In the genomic region with DNA sequence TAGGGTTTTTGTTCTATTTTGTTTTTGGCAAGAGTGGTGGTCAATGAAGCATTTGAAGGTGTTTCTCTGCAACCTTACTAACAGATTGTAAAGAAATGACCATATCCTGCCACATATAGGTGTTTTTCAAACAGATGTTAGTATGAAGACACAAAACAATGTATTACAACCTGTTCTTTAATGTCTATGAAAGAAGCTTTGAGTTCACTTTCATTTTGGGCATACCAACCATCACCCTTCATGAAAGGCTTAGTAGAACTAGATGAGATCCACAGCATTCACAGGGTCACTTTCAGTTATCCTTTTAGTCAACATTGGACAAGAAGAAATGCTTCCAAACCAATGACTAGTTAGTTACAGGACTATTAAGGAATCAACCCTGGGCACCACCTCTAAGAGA, we compare ENCODE assay signal across 22 cellular contexts.
A peak's percentile ranks its signal among the peaks of the same experiment; 100 is the strongest.
DNase-seq lines count a peak whose midpoint lies in the region; ATAC-seq and TF ChIP-seq lines count a peak whose summit lies in the region.
"Had no signal": no experiment of that assay in that cellular context is flagged by ENCODE, and none has a peak within 500 bp of the region (broad histone marks: within the 10 kb centered on the region; RNA-seq: fewer than 3 reads in every experiment).

No MANE protein-coding gene starts in this region.

- peaks cover 0 to 2% (median 0%) of the 10 kb centered on the region in 3 donors for H3K36me3 ChIP-seq in tibial nerve
- H3K36me3 ChIP-seq: cardiac muscle cell, pancreas, right lobe of liver, uterus had no signal

- DNase-seq in ACHN (peak; percentile 9), DMS 273 (lab: John Stamatoyannopoulos, UW; ENCODE audit: unreplicated experiment) (no peak), tibial nerve (ENCODE audit: low spot score in 2 of 2) (no peak)
- DNase-seq: activated CD4-positive, alpha-beta T cell treated with anti-CD3 and anti-CD28 coated beads, Interleukin-2, amount 50 U/mL, for 1 hour; amniotic stem cell; C1 segment of cervical spinal cord; dermis blood vessel endothelial cell; MV-4-11; NCI-H187 treated with DMSO at 0.1 percent for 48 hours; NCI-H2227 treated with DMSO at 0.1 percent for 48 hours; NCI-H82; pancreas; right lobe of liver; uterus had no signal

- no peaks in the 10 kb centered on the region for H3K27me3 ChIP-seq in tibial nerve
- H3K27me3 ChIP-seq: cardiac muscle cell, pancreas, right lobe of liver, uterus had no signal

- TF ChIP-seq POLR2A in tibial nerve (IDR thresholded peaks at IDR 0.05), result no peak

- TF ChIP-seq CTCF in tibial nerve (IDR thresholded peaks at IDR 0.05), result no peak

- peak overlapping the region in 1 of 4 donors; percentile 4 for H3K27ac ChIP-seq in tibial nerve
- H3K27ac ChIP-seq: cardiac muscle cell, pancreas, PC-9, right lobe of liver, uterus had no signal

- ATAC-seq in GM18867 (IDR thresholded peaks at IDR 0.05; ENCODE audit: unreplicated experiment) (peak; percentile 54), GM21723 (IDR thresholded peaks at IDR 0.05; ENCODE audit: unreplicated experiment) (peak; percentile 52), HG03354 (IDR thresholded peaks at IDR 0.05; ENCODE audit: poor library complexity, severe bottlenecking, unreplicated experiment) (peak; percentile 71), HG03039 (IDR thresholded peaks at IDR 0.05; ENCODE audit: unreplicated experiment) (no peak), HG02623 (IDR thresholded peaks at IDR 0.05; ENCODE audit: unreplicated experiment) (no peak)
- ATAC-seq: natural killer cell treated with Interleukin-12 subunit alpha and Interleukin-12 subunit beta and Interleukin-15 and Interleukin-18, amount 100 ng/mL, for 72 hours; pancreas; right lobe of liver had no signal

- H3K4me1 ChIP-seq in tibial nerve, result peaks cover 0 to 30% (median 7%) of the 10 kb centered on the region in 4 donors
- H3K4me1 ChIP-seq: uterus had no signal

- H3K9me3 ChIP-seq in tibial nerve, result no peaks in the 10 kb centered on the region
- H3K9me3 ChIP-seq: pancreas, right lobe of liver, uterus had no signal

- in situ Hi-C loops in ACHN (cut with HindIII; ENCODE audit: low pct_ligation_motif_present, low pct_unique_long_range_greater_than_20kb, low sequenced_read_pairs), result no loop called here

- H3K4me3 ChIP-seq in tibial nerve, result no peak overlapping the region
- H3K4me3 ChIP-seq: cardiac muscle cell, pancreas, PC-9, right lobe of liver, uterus had no signal

- TF ChIP-seq EP300 in tibial nerve (IDR thresholded peaks at IDR 0.05), result no peak

Comparison
In these comparisons a context has a peak if more than half of its experiments do, and no peak if none do; other contexts are left out.
1. ATAC-seq: peak in GM18867 (single experiment), GM21723 (single experiment) and HG03354 (single experiment); none in HG03039 (single experiment) and HG02623 (single experiment).